Comparison of ENCODE assay signal across 28 cellular contexts in the genomic region with DNA sequence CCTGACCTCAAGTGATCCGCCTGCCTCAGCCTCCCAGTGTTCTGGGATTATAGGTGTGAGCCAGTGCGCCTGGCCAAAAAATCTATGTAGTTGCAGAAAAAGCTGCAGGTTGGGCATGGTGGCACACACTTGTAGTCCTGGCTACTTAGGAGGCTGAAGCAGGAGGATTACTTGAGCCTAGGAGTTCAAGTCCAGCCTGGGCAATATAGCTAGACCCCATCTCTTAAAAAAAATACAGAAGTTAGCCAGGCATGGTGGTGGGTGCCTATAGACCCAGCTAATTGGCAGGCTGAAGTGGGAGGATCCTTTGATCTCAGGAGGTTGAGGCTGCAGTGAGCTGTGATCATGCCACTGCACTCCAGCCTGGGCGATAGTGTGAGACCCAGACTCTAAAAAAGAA. TPM values are rescaled to one million over a fixed set of nuclear protein-coding genes. Genes with fewer than 3 reads are reported as not detected.
DNase-seq lines count a peak whose midpoint lies in the region; ATAC-seq, FAIRE-seq and TF ChIP-seq lines count a peak whose summit lies in the region.
"Had no signal": no experiment of that assay in that cellular context is flagged by ENCODE, and none has a peak within 500 bp of the region (broad histone marks: within the 10 kb centered on the region; RNA-seq: fewer than 3 reads in every experiment).

No MANE protein-coding gene starts in this region.

- H4K20me1 ChIP-seq in K562 (replicated peaks; ENCODE audit: control insufficient read depth, insufficient read depth, low read length), result no peaks in the 10 kb centered on the region
- H4K20me1 ChIP-seq: BLaER1 had no signal

- H3K4me3 ChIP-seq in K562, result no peak overlapping the region
- H3K4me3 ChIP-seq in esophagus squamous epithelium, result no peak overlapping the region
- H3K4me3 ChIP-seq: BLaER1, GM12878 had no signal

- WGBS in K562 (ENCODE audit: insufficient coverage, low coverage, missing lambda C conversion rate), result 2% methylated on average over 3 of the region's 3 CpGs
- WGBS in esophagus squamous epithelium, 2 donors, result 96 to 100% methylated on average over 2 to 3 of the region's 3 CpGs

- FAIRE-seq in K562 (lab: Jason Lieb, UNC), result no peak
- FAIRE-seq: A204.1, GM12878, GM12892, GM18507 had no signal

- H3K79me2 ChIP-seq in K562 (ENCODE audit: control insufficient read depth, insufficient read depth, low read length), result no peaks in the 10 kb centered on the region

- H3K9ac ChIP-seq in K562 (ENCODE audit: insufficient read depth in 1 of 2, low read depth in 2 of 2, low read length in 2 of 2), result no peak overlapping the region
- H3K9ac ChIP-seq: BLaER1 had no signal

- H3K4me1 ChIP-seq in K562 (replicated peaks in 1 of 2; ENCODE audit: control insufficient read depth in 2 of 2, insufficient read depth in 2 of 2, low read length in 2 of 2) (no peaks in the 10 kb centered on the region; a peak in 1 of 5 replicates), esophagus squamous epithelium (peaks cover 0 to 65% (median 23%) of the 10 kb centered on the region in 3 donors)
- H3K4me1 ChIP-seq: BE2C had no signal

- TF ChIP-seq CTCF in K562 (IDR thresholded peaks at IDR 0.05 in 2 of 3, conservative IDR thresholded peaks at IDR 0.05 in 1 of 3; ENCODE audit: insufficient read depth in 2 of 3, low read depth in 1 of 3, low read length in 3 of 3) (no peak), esophagus squamous epithelium (IDR thresholded peaks at IDR 0.05) (no peak)

- no peak for TF ChIP-seq EP300 in K562 (IDR thresholded peaks at IDR 0.05; ENCODE audit: low read length)

- POLR2A ChIA-PET in K562 (lab: Yijun Ruan, JAX), result interaction anchor here (0.7 kb wide), 1 partner anchor 242 kb away, joined by 3 read pairs; no protein-coding TSS in a partner anchor

- H3K9me3 ChIP-seq in T-helper 17 cell (ENCODE audit: control insufficient read depth, low read length, poor library complexity, severe bottlenecking) (no peaks in the 10 kb centered on the region), K562 (replicated peaks; ENCODE audit: control insufficient read depth, insufficient read depth, low read depth, low read length) (no peaks in the 10 kb centered on the region), esophagus squamous epithelium (no peaks in the 10 kb centered on the region)
- H3K9me3 ChIP-seq: BE2C, BLaER1 had no signal

- intact Hi-C loops in K562 (cut with micrococcal nuclease) (no loop called here), esophagus squamous epithelium (cut with DNase I) (loop anchor here (10.0 kb wide), 1 partner anchor 50 kb away; no protein-coding TSS in a partner anchor)
- intact Hi-C loops in dendritic cell treated with granulocyte-macrophage colony-stimulating factor and Interleukin-4, amounts not matched to agents 40 ng/mL and 50 ng/mL, for 4 days (cut with micrococcal nuclease), result no loop called here

- H3K27me3 Mint-ChIP-seq in T-helper 17 cell, result no peaks in the 10 kb centered on the region
- peaks cover 5% of the 10 kb centered on the region for H3K27me3 Mint-ChIP-seq in dendritic cell treated with granulocyte-macrophage colony-stimulating factor and Interleukin-4, amounts not matched to agents 40 ng/mL and 50 ng/mL, for 4 days
- H3K27me3 Mint-ChIP-seq in effector memory CD8-positive, alpha-beta T cell, result no peaks in the 10 kb centered on the region
- H3K27me3 Mint-ChIP-seq: CD4-positive, alpha-beta memory T cell had no signal

- CTCF ChIA-PET in K562 (lab: Yijun Ruan, JAX; ENCODE audit: low intra/inter-chr PET ratio), result no interaction called here

- H2AFZ ChIP-seq in K562 (ENCODE audit: low read depth, low read length), result no peak overlapping the region

- TF ChIP-seq RAD21 in K562 (CRISPR knock-in tag; conservative IDR thresholded peaks at IDR 0.05 in 1 of 2, IDR thresholded peaks at IDR 0.05 in 1 of 2), result no peak

- H3K4me2 ChIP-seq in K562 (ENCODE audit: insufficient read depth, low read length), result no peak overlapping the region
- H3K4me2 ChIP-seq: BLaER1 had no signal

- H3K27ac ChIP-seq in K562 (ENCODE audit: extremely low read depth, low read depth, low read length), result no peak overlapping the region
- H3K27ac ChIP-seq in esophagus squamous epithelium, result no peak overlapping the region
- H3K27ac ChIP-seq: BLaER1 had no signal

- no peaks in the 10 kb centered on the region for H3K36me3 Mint-ChIP-seq in T-helper 17 cell (ENCODE audit: low read depth)
- no peaks in the 10 kb centered on the region for H3K36me3 Mint-ChIP-seq in dendritic cell treated with granulocyte-macrophage colony-stimulating factor and Interleukin-4, amounts not matched to agents 40 ng/mL and 50 ng/mL, for 4 days (ENCODE audit: low read depth)
- peaks cover 4% of the 10 kb centered on the region for H3K36me3 Mint-ChIP-seq in effector memory CD8-positive, alpha-beta T cell (ENCODE audit: insufficient read depth)
- H3K36me3 Mint-ChIP-seq: CD14-positive monocyte; CD4-positive, alpha-beta memory T cell; CD4-positive, CD25-positive, alpha-beta regulatory T cell; CD8-positive, alpha-beta memory T cell had no signal

- in situ Hi-C loops in K562 (cut with MboI), result no loop called here

- no peaks in the 10 kb centered on the region for H3K9me1 ChIP-seq in K562 (ENCODE audit: control insufficient read depth, insufficient read depth, low read length)

- H3K36me3 ChIP-seq in K562 (ENCODE audit: control insufficient read depth, insufficient read depth, low read length) (no peaks in the 10 kb centered on the region), esophagus squamous epithelium (no peaks in the 10 kb centered on the region)
- H3K36me3 ChIP-seq: BE2C, BLaER1 had no signal

- no peak overlapping the region for H3K27ac Mint-ChIP-seq in T-helper 17 cell
- peak overlapping the region; percentile 41 for H3K27ac Mint-ChIP-seq in dendritic cell treated with granulocyte-macrophage colony-stimulating factor and Interleukin-4, amounts not matched to agents 40 ng/mL and 50 ng/mL, for 4 days
- H3K27ac Mint-ChIP-seq in effector memory CD8-positive, alpha-beta T cell, result no peak overlapping the region
- H3K27ac Mint-ChIP-seq: CD4-positive, CD25-positive, alpha-beta regulatory T cell; CD8-positive, alpha-beta memory T cell had no signal

- no TSS peak for BruUV-seq in K562 (replicated peaks; lab: Mats Ljungman, UMichigan)

- TF ChIP-seq POLR2A in K562 (conservative IDR thresholded peaks at IDR 0.05) (no peak), esophagus squamous epithelium (IDR thresholded peaks at IDR 0.05) (no peak)

- H3K4me1 Mint-ChIP-seq in T-helper 17 cell, result peaks cover 8% of the 10 kb centered on the region
- peaks cover 18% of the 10 kb centered on the region for H3K4me1 Mint-ChIP-seq in dendritic cell treated with granulocyte-macrophage colony-stimulating factor and Interleukin-4, amounts not matched to agents 40 ng/mL and 50 ng/mL, for 4 days (ENCODE audit: low read depth)
- no peaks in the 10 kb centered on the region for H3K4me1 Mint-ChIP-seq in effector memory CD8-positive, alpha-beta T cell (ENCODE audit: low read depth in 2 of 2)
- H3K4me1 Mint-ChIP-seq: CD8-positive, alpha-beta memory T cell had no signal

- H3K9me3 Mint-ChIP-seq in dendritic cell treated with granulocyte-macrophage colony-stimulating factor and Interleukin-4, amounts not matched to agents 40 ng/mL and 50 ng/mL, for 4 days, result no peaks in the 10 kb centered on the region
- no peaks in the 10 kb centered on the region for H3K9me3 Mint-ChIP-seq in effector memory CD8-positive, alpha-beta T cell
- H3K9me3 Mint-ChIP-seq: CD14-positive monocyte; CD4-positive, alpha-beta memory T cell; CD4-positive, CD25-positive, alpha-beta regulatory T cell; CD8-positive, alpha-beta memory T cell had no signal

- ATAC-seq in T-helper 17 cell (no peak), K562 (no peak)
- no peak for ATAC-seq in effector memory CD8-positive, alpha-beta T cell (replicated peaks)
- ATAC-seq: GM12878 had no signal

- peak overlapping the region; percentile 19 for H3K4me3 Mint-ChIP-seq in T-helper 17 cell
- H3K4me3 Mint-ChIP-seq in dendritic cell treated with granulocyte-macrophage colony-stimulating factor and Interleukin-4, amounts not matched to agents 40 ng/mL and 50 ng/mL, for 4 days, result no peak overlapping the region
- H3K4me3 Mint-ChIP-seq in effector memory CD8-positive, alpha-beta T cell, result no peak overlapping the region
- H3K4me3 Mint-ChIP-seq: CD4-positive, alpha-beta memory T cell; CD4-positive, CD25-positive, alpha-beta regulatory T cell; CD8-positive, alpha-beta memory T cell had no signal

- DNase-seq in T-helper 17 cell, result no peak
- no peak for DNase-seq in K562 (ENCODE audit: extremely low read depth in 1 of 4, low spot score in 3 of 4)
- no peak for DNase-seq in effector memory CD8-positive, alpha-beta T cell
- DNase-seq in OCI-M2 (lab: John Stamatoyannopoulos, UW; ENCODE audit: unreplicated experiment), result no peak
- no peak for DNase-seq in esophagus squamous epithelium (lab: John Stamatoyannopoulos, UW)
- no peak for DNase-seq in NCI-H2227 (lab: John Stamatoyannopoulos, UW; ENCODE audit: unreplicated experiment)
- DNase-seq: 8988T; ACHN; BE2C; C1 segment of cervical spinal cord; CD4-positive, alpha-beta memory T cell; CD4-positive, CD25-positive, alpha-beta regulatory T cell; CD8-positive, alpha-beta memory T cell; COR-L47; DMS 273 treated with DMSO at 0.1 percent for 48 hours; DMS153; DMS53; DMS79; DND-41; EL; GDM1 had no signal

- H3K27me3 ChIP-seq in K562 (ENCODE audit: control insufficient read depth in 2 of 2, insufficient read depth in 2 of 2, low read length in 2 of 2), result peaks cover 9 to 23% of the 10 kb centered on the region in 2 experiments; a peak in 4 of 5 replicates
- no peaks in the 10 kb centered on the region for H3K27me3 ChIP-seq in esophagus squamous epithelium
- H3K27me3 ChIP-seq: BE2C, BLaER1 had no signal

RNA-seq across cellular contexts. Expression of a gene that starts 24.8 kb away (rescaled TPM):
- total RNA-seq in T-helper 17 cell, result 10 to 100 TPM; 31.1 to 47.3 TPM
- 0.23 and 0.60 TPM in 2 replicates for total RNA-seq in K562 (2011; cell fraction: chromatin; rRNA removed; ENCODE audit: low replicate concordance)
- total RNA-seq in K562 (2011; cell fraction: nucleolus; rRNA removed), result not detected in 2 replicates
- 0.15 and 0.84 TPM in 2 replicates for total RNA-seq in K562 (2011; cell fraction: nucleoplasm; rRNA removed)
- not detected in 2 replicates for total RNA-seq in K562 (2014; rRNA removed)
- total RNA-seq in K562 (2014; rRNA removed; fragmentation: Illumina TruSeq; extraction: Trizol), result 0.18 TPM in 1 of 2 replicates, not detected in the other
- not detected in 2 replicates for total RNA-seq in K562 (2015; rRNA removed; fragmentation: Illumina TruSeq; extraction: Trizol)
- 0.09 and 0.24 TPM in 2 replicates for total RNA-seq in K562 (2021)
- polyA plus RNA-seq in K562 (2011; rRNA removed), result 0.04 TPM in 1 of 2 replicates, not detected in the other
- 0.03 and 0.13 TPM in 2 replicates for polyA plus RNA-seq in K562 (2011; cell fraction: cytosol; rRNA removed)
- 0.07 and 0.10 TPM in 2 replicates for polyA plus RNA-seq in K562 (2011; cell fraction: nucleus; rRNA removed)
- polyA plus RNA-seq in K562 (2012), result 0.12 and 0.46 TPM in 2 replicates
- 0.12 TPM in 2 replicates for polyA plus RNA-seq in K562 (2014; fragmentation: Illumina TruSeq; extraction: Trizol)
- polyA plus RNA-seq in K562 (2014; fragmentation: Nextera tagmentation; extraction: Ambion mirVana), result not detected
- 0.04 and 0.23 TPM in 2 replicates for polyA plus RNA-seq in K562 (2014; rRNA removed)
- polyA minus RNA-seq in K562 (2011; rRNA and poly(A)+ RNA removed), result 0.12 TPM in 1 of 2 replicates, not detected in the other
- polyA minus RNA-seq in K562 (2011; cell fraction: cytosol; rRNA and poly(A)+ RNA removed), result not detected in 2 replicates
- not detected in 2 replicates for polyA minus RNA-seq in K562 (2011; cell fraction: nucleus; rRNA and poly(A)+ RNA removed)
- 10 to 100 TPM in 2 of 4 donors, 1 to 10 TPM in 2; 3.8 to 11.8 (median 9.9) TPM for total RNA-seq in esophagus squamous epithelium
